11 cellular contexts compared by ENCODE assay signal in the genomic region with DNA sequence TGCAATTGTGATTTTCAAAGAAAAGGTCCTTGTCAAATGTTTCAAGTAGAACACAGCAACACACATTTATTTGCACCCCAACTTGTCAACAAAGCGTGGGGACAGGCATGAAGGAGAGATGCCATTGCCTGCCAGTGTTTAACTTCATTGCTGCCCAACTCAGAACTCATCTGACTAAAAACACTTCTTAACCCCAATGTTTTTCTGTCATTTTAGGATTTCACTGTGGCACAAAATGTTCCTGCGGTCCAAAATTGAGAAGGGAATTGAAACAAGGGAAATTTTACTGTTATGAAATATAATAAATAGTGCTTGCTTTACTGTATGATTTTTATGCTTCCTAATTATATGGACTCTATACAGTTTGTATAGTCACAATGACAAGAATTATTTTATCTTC.
"Had no signal": no experiment of that assay in that cellular context is flagged by ENCODE, and none has a peak within 500 bp of the region (broad histone marks: within the 10 kb centered on the region; RNA-seq: fewer than 3 reads in every experiment).

No MANE protein-coding gene starts in this region.

- H3K36me3 Mint-ChIP-seq: IgD-negative memory B cell had no signal

- H3K9ac ChIP-seq: KMS-11 had no signal

- H3K27me3 Mint-ChIP-seq: IgD-negative memory B cell had no signal

- H3K27ac Mint-ChIP-seq: GM23338, H9, IgD-negative memory B cell had no signal

- H3K4me2 ChIP-seq: GM23338, KMS-11 had no signal

- DNase-seq: H9, HCEC 1CT, Karpas-422, KBM-7 had no signal

- H3K4me3 Mint-ChIP-seq: GM23338, H9, IgD-negative memory B cell had no signal

- H3K4me1 Mint-ChIP-seq: GM23338, H9 had no signal

- H3K27ac ChIP-seq: HL-60, KMS-11 had no signal

- H3K9me3 Mint-ChIP-seq: GM23338, H9, IgD-negative memory B cell had no signal

- ATAC-seq: GM23338, HepG2 had no signal

- FAIRE-seq: H1, H54, HepG2 had no signal

- H2AFZ ChIP-seq: GM23338 had no signal

- H3K4me3 ChIP-seq: GM23338 had no signal
